12 cellular contexts compared by ENCODE assay signal in the genomic region with DNA sequence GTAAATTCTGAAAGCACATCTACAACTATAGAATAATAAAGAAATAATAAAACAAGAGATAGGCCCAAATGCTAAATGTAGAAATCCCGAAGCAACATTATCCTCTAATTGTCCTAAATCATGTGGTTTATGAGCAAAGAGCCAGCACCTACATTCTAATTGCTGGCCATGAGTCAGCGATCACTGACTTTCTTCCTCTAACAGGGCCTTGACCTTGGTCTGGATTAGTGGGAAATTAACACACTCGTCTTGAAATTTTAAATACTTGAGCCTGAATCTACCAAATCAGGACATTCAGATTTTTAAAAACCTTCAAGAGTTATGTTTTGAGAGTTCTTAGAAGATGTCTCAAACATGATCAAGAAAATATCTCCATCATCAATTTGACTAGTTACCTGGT.
DNase-seq lines count a peak whose midpoint lies in the region; ATAC-seq, FAIRE-seq and TF ChIP-seq lines count a peak whose summit lies in the region.
"Had no signal": no experiment of that assay in that cellular context is flagged by ENCODE, and none has a peak within 500 bp of the region (broad histone marks: within the 10 kb centered on the region; RNA-seq: fewer than 3 reads in every experiment).

No MANE protein-coding gene starts in this region.

- H3K79me2 ChIP-seq in OCI-LY7 (ENCODE audit: insufficient read depth, low read depth, low read length): no peaks in the 10 kb centered on the region

- no peak overlapping the region for H3K4me3 Mint-ChIP-seq in effector memory CD8-positive, alpha-beta T cell
- H3K4me3 Mint-ChIP-seq: nephron had no signal

- no peak for ATAC-seq in RWPE2 (ENCODE audit: low read depth)
- no peak for ATAC-seq in effector memory CD8-positive, alpha-beta T cell (replicated peaks)
- ATAC-seq: activated naive CD4-positive, alpha-beta T cell treated with anti-CD3 and anti-CD28 coated beads, Interleukin-2, amount 50 U/mL, for 72 hours had no signal

- TF ChIP-seq CTCF in RWPE2 (IDR thresholded peaks at IDR 0.05; ENCODE audit: poor library complexity, severe bottlenecking): no peak
- no peak for TF ChIP-seq CTCF in OCI-LY7 (conservative IDR thresholded peaks at IDR 0.05; ENCODE audit: low read length)

- no peaks in the 10 kb centered on the region for H4K20me1 ChIP-seq in OCI-LY7 (ENCODE audit: insufficient read depth, low read length)

- DNase-seq in HCEC 1CT (peak; percentile 80), RWPE2 (ENCODE audit: low spot score) (no peak), fibroblast of gingiva (ENCODE audit: low read depth) (peak; percentile 34), HTR-8/SVneo (ENCODE audit: insufficient read length, low spot score) (no peak), OCI-LY7 (ENCODE audit: low spot score) (no peak)
- DNase-seq in effector memory CD8-positive, alpha-beta T cell: no peak
- DNase-seq: head of caudate nucleus, NCI-H1436, testis had no signal

- no peak overlapping the region for H2AFZ ChIP-seq in OCI-LY7 (ENCODE audit: low read length)

- no peaks in the 10 kb centered on the region for H3K27me3 Mint-ChIP-seq in effector memory CD8-positive, alpha-beta T cell

- peak overlapping the region; percentile 100 for H3K27ac ChIP-seq in RWPE2 (ENCODE audit: poor library complexity, severe bottlenecking)
- no peak overlapping the region for H3K27ac ChIP-seq in OCI-LY7 (ENCODE audit: low read depth, low read length, poor library complexity, severe bottlenecking)
- H3K27ac ChIP-seq: testis had no signal

- no peak for FAIRE-seq in HTR-8/SVneo (lab: Jason Lieb, UNC)

- H3K4me1 Mint-ChIP-seq in effector memory CD8-positive, alpha-beta T cell (ENCODE audit: low read depth in 2 of 2): no peaks in the 10 kb centered on the region
- H3K4me1 Mint-ChIP-seq: nephron had no signal

- H3K4me1 ChIP-seq in RWPE2 (ENCODE audit: insufficient read depth, poor library complexity, severe bottlenecking) (peaks cover 72% of the 10 kb centered on the region), skeletal muscle satellite cell (ENCODE audit: control insufficient read depth, insufficient read depth, low read length) (peaks cover 67% of the 10 kb centered on the region), OCI-LY7 (ENCODE audit: insufficient read depth, low read length, poor library complexity, severe bottlenecking) (no peaks in the 10 kb centered on the region)
- H3K4me1 ChIP-seq: testis had no signal

- CTCF ChIA-PET in OCI-LY7 (lab: Charles Lee; ENCODE audit: unreplicated experiment): no interaction called here

- H3K36me3 Mint-ChIP-seq in effector memory CD8-positive, alpha-beta T cell (ENCODE audit: insufficient read depth): no peaks in the 10 kb centered on the region
- H3K36me3 Mint-ChIP-seq: activated naive CD4-positive, alpha-beta T cell treated with anti-CD3 and anti-CD28 coated beads, Interleukin-2, amount 50 U/mL, for 72 hours had no signal

- peaks cover 8 to 18% of the 10 kb centered on the region in 2 donors for H3K9me3 Mint-ChIP-seq in effector memory CD8-positive, alpha-beta T cell
- H3K9me3 Mint-ChIP-seq: nephron had no signal

- no peak overlapping the region for H3K27ac Mint-ChIP-seq in effector memory CD8-positive, alpha-beta T cell
- H3K27ac Mint-ChIP-seq: activated naive CD4-positive, alpha-beta T cell treated with anti-CD3 and anti-CD28 coated beads, Interleukin-2, amount 50 U/mL, for 72 hours had no signal

- intact Hi-C loops in OCI-LY7 (cut with micrococcal nuclease; ENCODE audit: unreplicated experiment): loop anchor here (10.0 kb wide), 1 partner anchor 51 kb away; no protein-coding TSS in a partner anchor

- no peaks in the 10 kb centered on the region for H3K9me2 ChIP-seq in OCI-LY7 (ENCODE audit: insufficient read depth, low read length)

- H3K4me3 ChIP-seq in RWPE2 (ENCODE audit: severe bottlenecking) (no peak overlapping the region), skeletal muscle satellite cell (ENCODE audit: low read length) (no peak overlapping the region), OCI-LY7 (ENCODE audit: low read depth, low read length, poor library complexity, severe bottlenecking) (no peak overlapping the region)
- H3K4me3 ChIP-seq: testis had no signal

- POLR2A ChIA-PET in OCI-LY7 (lab: Charles Lee): no interaction called here

- BruUV-seq in OCI-LY7 (replicated peaks; lab: Mats Ljungman, UMichigan): no TSS peak

- peak overlapping the region; percentile 87 for H3K9ac ChIP-seq in skeletal muscle satellite cell (ENCODE audit: low read depth, low read length)

- H3K9me3 ChIP-seq in RWPE2 (ENCODE audit: severe bottlenecking): no peaks in the 10 kb centered on the region
- no peaks in the 10 kb centered on the region for H3K9me3 ChIP-seq in skeletal muscle satellite cell (replicated peaks; ENCODE audit: low read length)
- H3K9me3 ChIP-seq in OCI-LY7 (ENCODE audit: low read length): no peaks in the 10 kb centered on the region
- H3K9me3 ChIP-seq: testis had no signal

- no peaks in the 10 kb centered on the region for H3K27me3 ChIP-seq in RWPE2 (ENCODE audit: insufficient read depth, poor library complexity, severe bottlenecking)
- no peaks in the 10 kb centered on the region for H3K27me3 ChIP-seq in skeletal muscle satellite cell (ENCODE audit: control insufficient read depth, insufficient read depth, low read length)
- H3K27me3 ChIP-seq: testis had no signal

- H3K4me2 ChIP-seq in skeletal muscle satellite cell (ENCODE audit: low read length): peak overlapping the region; percentile 48
- no peak overlapping the region for H3K4me2 ChIP-seq in OCI-LY7 (ENCODE audit: low read length)

- 0 out of 2 replicates have a peak, but pooled peaks cover 3% of the 10 kb centered on the region for H3K36me3 ChIP-seq in RWPE2 (ENCODE audit: low read depth)
- H3K36me3 ChIP-seq in skeletal muscle satellite cell (ENCODE audit: insufficient read depth, low read length): no peaks in the 10 kb centered on the region
- H3K36me3 ChIP-seq in OCI-LY7 (ENCODE audit: insufficient read depth, low read length): no peaks in the 10 kb centered on the region

Comparison
In these comparisons a context has a peak if more than half of its experiments do, and no peak if none do; other contexts are left out.
1. DNase-seq: peak in HCEC 1CT (single experiment) and fibroblast of gingiva (single experiment); none in RWPE2 (single experiment), effector memory CD8-positive, alpha-beta T cell (0 of 3), HTR-8/SVneo (single experiment) and OCI-LY7 (single experiment).